2 cellular contexts compared by ENCODE assay signal in the genomic region with DNA sequence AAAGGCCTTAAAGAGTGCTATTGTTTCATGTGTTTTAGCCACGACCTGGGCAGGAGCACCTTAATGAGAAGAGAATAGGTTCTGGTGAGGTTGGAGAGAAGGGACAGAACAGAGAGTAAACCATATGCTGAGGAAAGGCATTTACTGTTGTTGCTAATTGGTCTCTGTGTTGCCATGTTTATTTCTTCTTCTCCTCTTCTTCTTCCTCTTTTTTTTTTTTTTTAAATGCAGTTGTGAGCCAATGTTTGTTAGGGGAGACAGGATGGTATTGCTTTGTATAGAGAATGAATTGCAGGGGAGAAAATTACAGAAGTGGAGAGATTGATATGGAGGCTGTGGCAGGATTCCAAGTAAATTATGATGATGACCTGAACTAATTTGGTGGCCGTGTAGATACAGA.
A peak's percentile ranks its signal among the peaks of the same experiment; 100 is the strongest.
TF ChIP-seq lines count a peak whose summit lies in the region.

No MANE protein-coding gene starts in this region.

TF ChIP-seq in HepG2, 621 proteins besides CTCF, POLR2A, EP300 and RAD21:
- TF ChIP-seq ZNF264 (CRISPR knock-in tag; IDR thresholded peaks at IDR 0.05) (no peak), MAFG (CRISPR knock-in tag; IDR thresholded peaks at IDR 0.05) (no peak), SAP130 (CRISPR knock-in tag; IDR thresholded peaks at IDR 0.05; ENCODE audit: low read depth) (0 out of 2 replicates have a peak, but pooled peaks have one; percentile 17), ZBTB43 (CRISPR knock-in tag; conservative IDR thresholded peaks at IDR 0.05) (no peak), ZFP62 (CRISPR knock-in tag; IDR thresholded peaks at IDR 0.05) (no peak), SRSF9 (IDR thresholded peaks at IDR 0.05; ENCODE audit: borderline replicate concordance, insufficient read depth, low read depth, low read length, poor library complexity, severe bottlenecking) (no peak)
TF ChIP-seq in HepG2: peak in this region for 1.

TF ChIP-seq in K562, 482 proteins besides CTCF, POLR2A, EP300 and RAD21:
- peak in 1 of 2 experiments; percentile 21; a peak in 1 of 4 replicates for TF ChIP-seq FOXK2 (conservative IDR thresholded peaks at IDR 0.05 in 1 of 2, IDR thresholded peaks at IDR 0.05 in 1 of 2; ENCODE audit: low read depth in 2 of 2)
- TF ChIP-seq CEBPG (CRISPR knock-in tag; IDR thresholded peaks at IDR 0.05): no peak
- 0 out of 4 replicates have a peak, but pooled peaks of 1 of the 2 experiments have one; percentile 7 for TF ChIP-seq CEBPG (tag; conservative IDR thresholded peaks at IDR 0.05 in 1 of 2, IDR thresholded peaks at IDR 0.05 in 1 of 2)
- no peak for TF ChIP-seq GTF2F1 (IDR thresholded peaks at IDR 0.05; ENCODE audit: low read depth, low read length)
- TF ChIP-seq ZNF766 (CRISPR knock-in tag; conservative IDR thresholded peaks at IDR 0.05): 0 out of 2 replicates have a peak, but pooled peaks have one; percentile 14
- TF ChIP-seq ZNF384 (IDR thresholded peaks at IDR 0.05; ENCODE audit: low read depth, low read length): peak; percentile 15; the same call in 1 of the 2 replicates
